In genomic region chr3:138328341-138328740, GRCh38 we compare ENCODE assay signal across 1 cellular context.
TF ChIP-seq lines count a peak whose summit lies in the region.

No MANE protein-coding gene starts in this region.

TF ChIP-seq in HepG2, 621 proteins besides CTCF, POLR2A, EP300 and RAD21:
- TF ChIP-seq DNMT1 (CRISPR knock-in tag; IDR thresholded peaks at IDR 0.05) = no peak
- no peak for TF ChIP-seq ZSCAN25 (CRISPR knock-in tag; IDR thresholded peaks at IDR 0.05)
- TF ChIP-seq TEAD3 (CRISPR knock-in tag; optimal IDR thresholded peaks at IDR 0.05; ENCODE audit: borderline replicate concordance) = peak; percentile 44
